ENCODE assay signal across 19 cellular contexts in genomic region chr9:115240676-115241075, GRCh38.
"Had no signal": no experiment of that assay in that cellular context is flagged by ENCODE, and none has a peak within 500 bp of the region (broad histone marks: within the 10 kb centered on the region; RNA-seq: fewer than 3 reads in every experiment).

No MANE protein-coding gene starts in this region.

- DNase-seq: effector CD4-positive, alpha-beta T cell; endodermal cell; erythroblast; gastrocnemius medialis; heart right ventricle; hypothalamus; kidney glomerular epithelial cell; naive thymus-derived CD8-positive, alpha-beta T cell; psoas muscle; retina; right lobe of liver; spleen; stimulated activated CD4-positive, alpha-beta T cell treated with anti-CD3 and anti-CD28 coated beads, Interleukin-15, amount 100 ng/mL, for 24 hours; stimulated activated CD4-positive, alpha-beta T cell treated with anti-CD3 and anti-CD28 coated beads, Interleukin-1b, Interleukin-23, amount 100 ng/mL, for 48 hours; stimulated activated CD4-positive, alpha-beta T cell treated with anti-CD3 and anti-CD28 coated beads, Interleukin-4, amount 100 ng/mL, for 4 hours; stimulated activated naive B cell treated with anti-CD40 and anti-IgM and Interleukin-4, amounts not matched to agents 10 μg/mL and 1 μg/mL and 100 μg/mL, for 72 hours; stimulated activated naive CD8-positive, alpha-beta T cell treated with anti-CD3 and anti-CD28 coated beads, Interleukin-15, amount 100 ng/mL, for 72 hours; testis; transverse colon had no signal

- ATAC-seq: gastrocnemius medialis; heart right ventricle; naive thymus-derived CD8-positive, alpha-beta T cell; psoas muscle; right lobe of liver; stimulated activated naive B cell treated with anti-CD40 and anti-IgM and Interleukin-4, amounts not matched to agents 10 μg/mL and 1 μg/mL and 100 μg/mL, for 72 hours; stimulated activated naive CD8-positive, alpha-beta T cell treated with anti-CD3 and anti-CD28 coated beads, Interleukin-15, amount 100 ng/mL, for 72 hours had no signal
